Comparison of ENCODE assay signal across 26 cellular contexts in genomic region chr2:231427116-231427515, GRCh38. TPM values are rescaled to one million over a fixed set of nuclear protein-coding genes. Genes with fewer than 3 reads are reported as not detected.
"Had no signal": no experiment of that assay in that cellular context is flagged by ENCODE, and none has a peak within 500 bp of the region (broad histone marks: within the 10 kb centered on the region; RNA-seq: fewer than 3 reads in every experiment).

No MANE protein-coding gene starts in this region.

- H3K27me3 Mint-ChIP-seq: brain had no signal

- H3K4me3 Mint-ChIP-seq: activated naive CD4-positive, alpha-beta T cell treated with anti-CD3 and anti-CD28 coated beads for 36 hours; activated naive CD8-positive, alpha-beta T cell; activated T-cell treated with anti-CD3 and anti-CD28 coated beads, Interleukin-2, amount 50 U/mL, for 4 hours; brain; central memory CD8-positive, alpha-beta T cell had no signal

- H3K27ac Mint-ChIP-seq: activated naive CD4-positive, alpha-beta T cell treated with anti-CD3 and anti-CD28 coated beads for 36 hours; activated naive CD8-positive, alpha-beta T cell; brain had no signal

- H3K9me3 Mint-ChIP-seq: brain had no signal

- DNase-seq: activated CD4-positive, alpha-beta T cell treated with anti-CD3 and anti-CD28 coated beads for 4 hours; activated CD4-positive, alpha-beta T cell treated with anti-CD3 and anti-CD28 coated beads, Interleukin-2, amount 50 U/mL, for 48 hours; activated gamma-delta T cell; activated naive CD4-positive, alpha-beta T cell treated with anti-CD3 and anti-CD28 coated beads for 36 hours; activated T-cell treated with anti-CD3 and anti-CD28 coated beads, Interleukin-2, amount 50 U/mL, for 4 hours; amygdala; KG1; NCI-H1092; NCI-H1417; NCI-H1694 treated with DMSO at 0.1 percent for 48 hours; NCI-H2081; NCI-H510A treated with DMSO at 0.1 percent for 48 hours; NCI-H69; NK-92 treated with Interleukin-12 subunit alpha and Interleukin-12 subunit beta, amount 100 ng/mL, for 24 hours; OCI-M1; SHP77; SW 1271 had no signal

- H3K27ac ChIP-seq: SJSA1 had no signal

- H3K4me1 Mint-ChIP-seq: brain; central memory CD8-positive, alpha-beta T cell had no signal

- H3K36me3 Mint-ChIP-seq: brain had no signal

- FAIRE-seq: astrocyte had no signal

- H3K27me3 ChIP-seq: SJSA1 had no signal

- ATAC-seq: activated CD4-positive, CD25-positive, alpha-beta regulatory T cell treated with anti-CD3 and anti-CD28 coated beads, Interleukin-2, amount 50 U/mL, for 24 hours; SK-N-SH treated with all-trans-retinoic acid at 6 μM for 48 hours had no signal

- H3K4me3 ChIP-seq: SJSA1 had no signal

- H3K36me3 ChIP-seq: SJSA1 had no signal

RNA-seq across cellular contexts. Expression of gene B3GNT7, which starts 31.6 kb away (rescaled TPM):
- total RNA-seq: activated naive CD4-positive, alpha-beta T cell treated with anti-CD3 and anti-CD28 coated beads for 36 hours; LHCN-M2; SJSA1; T-helper 1 cell treated with Interleukin-12 subunit alpha and Interleukin-12 subunit beta and Interleukin-4 antibody, amounts not matched to agents 30 ng/mL and 1 ng/mL, for 36 hours had no signal
